Comparison of ENCODE assay signal across 8 cellular contexts in genomic region chr9:41053666-41054363, GRCh38.
A peak's percentile ranks its signal among the peaks of the same experiment; 100 is the strongest.
DNase-seq lines count a peak whose midpoint lies in the region; ATAC-seq and TF ChIP-seq lines count a peak whose summit lies in the region.
"Not testable (repeated sequence)": the region's sequence is repeated elsewhere in the genome, so short reads cannot be mapped to it uniquely, and the experiment has no call there.

No MANE protein-coding gene starts in this region.

- intact Hi-C loops in PC-3 (cut with micrococcal nuclease) = not testable (repeated sequence)

- not testable (repeated sequence) for H3K27ac ChIP-seq in PC-3 (ENCODE audit: low read length)

- CTCF ChIA-PET in PC-3 (lab: Charles Lee) = not testable (repeated sequence)

- not testable (repeated sequence) for H3K79me2 ChIP-seq in PC-3 (ENCODE audit: low read length)

- not testable (repeated sequence) for H3K27me3 ChIP-seq in PC-3 (ENCODE audit: low read length)

- not testable (repeated sequence) for H3K4me3 ChIP-seq in PC-3 (ENCODE audit: low read length)

- POLR2A ChIA-PET in PC-3 (lab: Charles Lee; ENCODE audit: unreplicated experiment) = not testable (repeated sequence)

- H3K4me2 ChIP-seq in PC-3 (ENCODE audit: low read length) = not testable (repeated sequence)

- not testable (repeated sequence) for TF ChIP-seq CTCF in PC-3 (conservative IDR thresholded peaks at IDR 0.05; ENCODE audit: low read depth, low read length)

- H4K20me1 ChIP-seq in PC-3 (ENCODE audit: low read length) = not testable (repeated sequence)

- not testable (repeated sequence) for H3K9me3 ChIP-seq in PC-3 (ENCODE audit: low read length)

- peaks cover 21% of the 10 kb centered on the region for H3K36me3 ChIP-seq in PC-3 (ENCODE audit: low read depth, low read length)

- H3K4me1 ChIP-seq in PC-3 (ENCODE audit: insufficient read depth, low read length) = not testable (repeated sequence)

- ATAC-seq in GM18511 (IDR thresholded peaks at IDR 0.05; ENCODE audit: unreplicated experiment) (peak; percentile 94), GM19328 (IDR thresholded peaks at IDR 0.05; ENCODE audit: unreplicated experiment) (peak; percentile 56), GM21515 (IDR thresholded peaks at IDR 0.05; ENCODE audit: unreplicated experiment) (peak; percentile 81), HG02678 (IDR thresholded peaks at IDR 0.05; ENCODE audit: unreplicated experiment) (peak; percentile 94), HG03025 (IDR thresholded peaks at IDR 0.05; ENCODE audit: low FRiP score, unreplicated experiment) (peak; percentile 77), HG03354 (IDR thresholded peaks at IDR 0.05; ENCODE audit: poor library complexity, severe bottlenecking, unreplicated experiment) (peak; percentile 95)
- ATAC-seq in PC-3 = not testable (repeated sequence)

- not testable (repeated sequence) for H3K9me2 ChIP-seq in PC-3 (replicated peaks; ENCODE audit: low read length)

- not testable (repeated sequence) for H2AFZ ChIP-seq in PC-3 (ENCODE audit: low read length)

- not testable (repeated sequence) for H3K9ac ChIP-seq in PC-3 (ENCODE audit: low read length)

- not testable (repeated sequence) for BruUV-seq in PC-3 (replicated peaks; lab: Mats Ljungman, UMichigan)

- H3F3A ChIP-seq in PC-3 (ENCODE audit: low read length, unreplicated experiment) = not testable (repeated sequence)

- DNase-seq in PC-3 = peak; percentile 1
- DNase-seq in renal cortical epithelial cell (ENCODE audit: low read depth) = peak; percentile 81
